Comparison of ENCODE assay signal across 8 cellular contexts in genomic region chr5:14685757-14686156, GRCh38. TPM values are rescaled to one million over a fixed set of nuclear protein-coding genes. Genes with fewer than 3 reads are reported as not detected.
DNase-seq lines count a peak whose midpoint lies in the region; ATAC-seq and TF ChIP-seq lines count a peak whose summit lies in the region.

No MANE protein-coding gene starts in this region.

- peaks cover 9% of the 10 kb centered on the region for H3K4me1 Mint-ChIP-seq in activated T-cell treated with anti-CD3 and anti-CD28 coated beads, Interleukin-2, amount 50 U/mL, for 4 hours (ENCODE audit: low read depth)

- DNase-seq in EL, result peak; percentile 62
- DNase-seq in NCI-H748 treated with DMSO at 0.1 percent for 48 hours (lab: John Stamatoyannopoulos, UW), result peak; percentile 86
- DNase-seq in activated T-cell treated with anti-CD3 and anti-CD28 coated beads, Interleukin-2, amount 50 U/mL, for 4 hours, result no peak
- peak; percentile 51 for DNase-seq in fibroblast of the conjunctiva (ENCODE audit: low read depth)
- peak in 1 of 5 donors; percentile 15 for DNase-seq in ovary
- DNase-seq in mucosa of gallbladder (ENCODE audit: low spot score), result no peak

- no peak for TF ChIP-seq EP300 in ovary (IDR thresholded peaks at IDR 0.05)

- H3K4me3 Mint-ChIP-seq in activated T-cell treated with anti-CD3 and anti-CD28 coated beads, Interleukin-2, amount 50 U/mL, for 4 hours, result peak overlapping the region; percentile 23

- no peak overlapping the region for H3K4me3 ChIP-seq in ovary

- no peak overlapping the region for H3K27ac ChIP-seq in ovary

- 36 to 44% (median 36%) methylated on average over 6 of the region's 6 CpGs for WGBS in ovary, 3 donors

- ATAC-seq in GM19468 (IDR thresholded peaks at IDR 0.05; ENCODE audit: extremely low read depth, unreplicated experiment) (peak; percentile 99), HG03442 (IDR thresholded peaks at IDR 0.05; ENCODE audit: unreplicated experiment) (peak; percentile 97)
- ATAC-seq in activated T-cell treated with anti-CD3 and anti-CD28 coated beads, Interleukin-2, amount 50 U/mL, for 4 hours, result peak; percentile 81 to 91

- H3K4me1 ChIP-seq in ovary (ENCODE audit: insufficient read depth), result no peaks in the 10 kb centered on the region

- H3K9me3 Mint-ChIP-seq in activated T-cell treated with anti-CD3 and anti-CD28 coated beads, Interleukin-2, amount 50 U/mL, for 4 hours, result peaks cover 4% of the 10 kb centered on the region

- intact Hi-C loops in ovary (cut with DNase I), result no loop called here

- H3K27me3 Mint-ChIP-seq in activated T-cell treated with anti-CD3 and anti-CD28 coated beads, Interleukin-2, amount 50 U/mL, for 4 hours (ENCODE audit: low read depth), result no peaks in the 10 kb centered on the region

- H3K36me3 Mint-ChIP-seq in activated T-cell treated with anti-CD3 and anti-CD28 coated beads, Interleukin-2, amount 50 U/mL, for 4 hours (ENCODE audit: insufficient read depth), result peaks cover 59% of the 10 kb centered on the region

- peaks cover 0 to 6% of the 10 kb centered on the region in 2 donors for H3K9me3 ChIP-seq in ovary

- no peak for TF ChIP-seq POLR2A in ovary (IDR thresholded peaks at IDR 0.05)

- no peaks in the 10 kb centered on the region for H3K27me3 ChIP-seq in ovary

- H3K36me3 ChIP-seq in ovary, result no peaks in the 10 kb centered on the region

- TF ChIP-seq CTCF in ovary (IDR thresholded peaks at IDR 0.05), result peak in 2 of 3 donors; percentile 37 to 38

RNA-seq across cellular contexts. Expression of gene OTULIN, which starts 21.2 kb away (rescaled TPM):
- total RNA-seq in activated T-cell treated with anti-CD3 and anti-CD28 coated beads, Interleukin-2, amount 50 U/mL, for 4 hours, result 10 to 100 TPM; 46.4 to 64.8 (median 50.1) TPM
- total RNA-seq in ovary (10 to 100 TPM; 21.1 to 29.3 (median 23.9) TPM), mucosa of gallbladder (33.6 TPM)
- polyA plus RNA-seq in ovary, result 1 to 10 TPM; 4.1 to 7.5 TPM

Comparison
In these comparisons a context has a peak if more than half of its experiments do, and no peak if none do; other contexts are left out.
1. DNase-seq: peak in EL (single experiment), NCI-H748 treated with DMSO at 0.1 percent for 48 hours (single experiment) and fibroblast of the conjunctiva (single experiment); none in activated T-cell treated with anti-CD3 and anti-CD28 coated beads, Interleukin-2, amount 50 U/mL, for 4 hours (single experiment) and mucosa of gallbladder (single experiment).
2. Peak in every context shown above with its lines, with median percentiles within 50 percentile points of each other: ATAC-seq.